In the genomic region with DNA sequence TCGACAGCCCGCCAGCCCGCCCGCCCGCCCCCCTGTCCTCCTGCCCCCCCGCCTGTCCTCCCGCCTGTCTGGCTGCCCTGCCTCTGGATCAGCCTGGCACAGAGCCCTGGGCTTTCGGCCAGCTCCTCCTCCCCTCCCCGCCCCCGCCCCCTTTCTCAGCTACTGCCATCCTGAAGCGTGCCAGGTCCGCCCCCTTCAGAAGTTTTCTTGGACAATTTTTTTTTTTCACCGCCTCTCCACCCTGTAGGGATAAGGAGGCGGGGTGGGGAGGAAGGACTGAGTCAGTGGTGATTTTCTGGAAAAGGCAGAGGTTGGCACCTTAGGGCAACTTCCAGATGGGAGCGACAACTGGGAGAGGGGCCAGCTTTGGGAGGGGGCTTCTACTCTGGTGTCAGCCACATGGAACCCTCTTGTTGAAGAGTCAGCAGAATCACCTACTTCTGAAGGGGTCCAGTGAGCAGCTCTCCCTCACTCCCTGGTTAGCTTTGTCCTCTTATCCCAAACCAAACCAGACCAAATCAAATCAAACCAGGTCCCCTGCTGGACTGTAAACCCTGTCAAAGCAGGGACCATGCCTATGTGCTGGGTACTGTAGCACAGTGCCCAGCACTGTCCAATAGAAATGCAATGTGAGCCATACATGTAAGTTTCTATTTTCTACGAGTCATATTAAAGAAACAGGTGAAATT, we compare ENCODE assay signal across 11 cellular contexts. TPM values are rescaled to one million over a fixed set of nuclear protein-coding genes. Genes with fewer than 3 reads are reported as not detected.
A peak's percentile ranks its signal among the peaks of the same experiment; 100 is the strongest.
DNase-seq lines count a peak whose midpoint lies in the region; ATAC-seq and TF ChIP-seq lines count a peak whose summit lies in the region.
"Had no signal": no experiment of that assay in that cellular context is flagged by ENCODE, and none has a peak within 500 bp of the region (broad histone marks: within the 10 kb centered on the region; RNA-seq: fewer than 3 reads in every experiment).

No MANE protein-coding gene starts in this region.

- H3K27ac ChIP-seq in right atrium auricular region, result no peak overlapping the region
- H3K27ac ChIP-seq in adrenal gland, result no peak overlapping the region
- H3K27ac ChIP-seq: sigmoid colon had no signal

- 26 to 38% (median 28%) methylated on average over 6 to 16 of the region's 16 CpGs for WGBS in adrenal gland, 4 donors

- H3K4me1 ChIP-seq in right atrium auricular region (peaks cover 0 to 14% of the 10 kb centered on the region in 2 donors), adrenal gland (replicated peaks in 1 of 2) (no peaks in the 10 kb centered on the region)

- TF ChIP-seq CTCF in right atrium auricular region (IDR thresholded peaks at IDR 0.05), result no peak
- TF ChIP-seq CTCF in adrenal gland (IDR thresholded peaks at IDR 0.05), result no peak

- intact Hi-C loops in left cardiac atrium (cut with DNase I), result no loop called here
- intact Hi-C loops in adrenal gland (cut with DNase I), result no loop called here

- H3K9me3 ChIP-seq in right atrium auricular region, result no peaks in the 10 kb centered on the region
- H3K9me3 ChIP-seq in adrenal gland (replicated peaks in 1 of 3), result no peaks in the 10 kb centered on the region
- H3K9me3 ChIP-seq: sigmoid colon had no signal

- DNase-seq in left cardiac atrium (peak; percentile 65), right atrium auricular region (ENCODE audit: low spot score) (no peak), adrenal gland (peak; percentile 42 to 76 (median 66)), kidney tubule cell (ENCODE audit: low spot score) (peak; percentile 87)
- DNase-seq in activated CD4-positive, CD25-positive, alpha-beta regulatory T cell treated with anti-CD3 and anti-CD28 coated beads, Interleukin-2, amount 50 U/mL, for 72 hours, result no peak
- DNase-seq in activated effector memory CD4-positive, alpha-beta T cell treated with Interleukin-2 at 50 U/mL for 16 hours, result no peak
- DNase-seq: activated effector memory CD4-positive, alpha-beta T cell treated with anti-CD3 and anti-CD28 coated beads, Interleukin-2, amount 50 U/mL, for 16 hours; CD4-positive, alpha-beta memory T cell; sigmoid colon had no signal

- peaks cover 10 to 22% of the 10 kb centered on the region in 2 donors for H3K27me3 ChIP-seq in right atrium auricular region
- peaks cover 37% of the 10 kb centered on the region for H3K27me3 ChIP-seq in adrenal gland

- no peak overlapping the region for H3K4me3 ChIP-seq in right atrium auricular region
- no peak overlapping the region for H3K4me3 ChIP-seq in adrenal gland
- H3K4me3 ChIP-seq: sigmoid colon had no signal

- TF ChIP-seq POLR2A in adrenal gland (IDR thresholded peaks at IDR 0.05), result no peak

- ATAC-seq in left cardiac atrium, result peak; percentile 62 to 73
- no peak for ATAC-seq in GM18909 (IDR thresholded peaks at IDR 0.05; ENCODE audit: poor library complexity, unreplicated experiment)
- no peak for ATAC-seq in HG03097 (IDR thresholded peaks at IDR 0.05; ENCODE audit: low FRiP score, unreplicated experiment)

- H3K36me3 ChIP-seq in right atrium auricular region, result no peaks in the 10 kb centered on the region
- H3K36me3 ChIP-seq in adrenal gland (replicated peaks in 1 of 2), result no peaks in the 10 kb centered on the region
- H3K36me3 ChIP-seq: sigmoid colon had no signal

RNA-seq across cellular contexts. Expression of a gene that starts 19.7 kb away (rescaled TPM):
- total RNA-seq in left cardiac atrium, result under 1 TPM in 1 of 2 donors, not detected in 1; 0.03 TPM
- not detected for total RNA-seq in right atrium auricular region
- total RNA-seq in adrenal gland, result 1 to 10 TPM in 1 of 8 donors, under 1 TPM in 4, not detected in 3; under 0.01 to 1.5 (median 0.32) TPM
- under 1 TPM in 2 of 3 donors, not detected in 1; under 0.01 to 0.02 TPM for polyA plus RNA-seq in adrenal gland
- total RNA-seq: CD4-positive, alpha-beta memory T cell had no signal
- polyA plus RNA-seq: CD4-positive, alpha-beta memory T cell had no signal

RNA-seq across cellular contexts. Expression of a gene that starts 48.5 kb away (rescaled TPM):
- total RNA-seq in left cardiac atrium (not detected), right atrium auricular region (not detected), adrenal gland (under 1 TPM in 1 of 8 donors, not detected in 7; 0.35 TPM)
- polyA plus RNA-seq in adrenal gland, result under 1 TPM in 1 of 3 donors, not detected in 2; 0.97 TPM
- total RNA-seq: CD4-positive, alpha-beta memory T cell; sigmoid colon had no signal
- polyA plus RNA-seq: CD4-positive, alpha-beta memory T cell; sigmoid colon had no signal

Comparison
In these comparisons a context has a peak if more than half of its experiments do, and no peak if none do; other contexts are left out.
1. DNase-seq: peak in left cardiac atrium (single experiment), adrenal gland (7 of 7) and kidney tubule cell (single experiment); none in right atrium auricular region (single experiment), activated CD4-positive, CD25-positive, alpha-beta regulatory T cell treated with anti-CD3 and anti-CD28 coated beads, Interleukin-2, amount 50 U/mL, for 72 hours (single experiment) and activated effector memory CD4-positive, alpha-beta T cell treated with Interleukin-2 at 50 U/mL for 16 hours (single experiment).
2. ATAC-seq: peak in left cardiac atrium (2 of 2); none in GM18909 (single experiment) and HG03097 (single experiment).